Comparison of ENCODE assay signal across 36 cellular contexts in the genomic region with DNA sequence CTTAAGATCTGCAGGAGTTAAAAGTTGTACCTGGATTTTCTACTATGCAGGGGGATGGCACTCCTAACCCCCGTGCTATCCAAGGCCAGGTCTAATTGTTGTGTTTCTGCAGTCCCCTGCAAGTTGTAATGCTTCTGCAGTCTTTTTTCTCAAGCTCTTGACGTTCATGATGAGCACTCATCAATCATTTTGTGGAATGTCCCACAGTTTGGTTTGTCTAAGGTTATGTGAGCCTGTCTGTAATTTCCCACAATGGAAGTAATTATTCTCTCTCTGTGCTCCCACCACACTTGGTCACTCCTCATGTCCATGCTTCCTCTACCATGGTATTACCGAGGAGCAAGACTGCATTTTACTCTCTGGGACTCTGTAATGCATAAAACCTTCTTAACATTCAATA.
"Had no signal": no experiment of that assay in that cellular context is flagged by ENCODE, and none has a peak within 500 bp of the region (broad histone marks: within the 10 kb centered on the region; RNA-seq: fewer than 3 reads in every experiment).

No MANE protein-coding gene starts in this region.

- H3K27ac ChIP-seq: adrenal gland, body of pancreas, brain microvascular endothelial cell, breast epithelium, VCaP had no signal

- ATAC-seq: activated CD8-positive, alpha-beta T cell treated with anti-CD3 and anti-CD28 coated beads for 36 hours; activated naive CD4-positive, alpha-beta T cell treated with anti-CD3 and anti-CD28 coated beads, Interleukin-2, amount 50 U/mL, for 72 hours; activated T-cell treated with anti-CD3 and anti-CD28 coated beads, Interleukin-2, amount 50 U/mL, for 4 hours; activated T-cell treated with anti-CD3 and anti-CD28 coated beads, Interleukin-2, amount 50 U/mL, for 72 hours; activated T-helper 17 cell treated with anti-CD3 and anti-CD28 coated beads, Interleukin-2, amount 50 U/mL, for 72 hours; body of pancreas had no signal

- H3K4me1 Mint-ChIP-seq: activated B cell treated with CpG ODN at 0.5 μM for 24 hours; activated naive CD8-positive, alpha-beta T cell treated with anti-CD3 and anti-CD28 coated beads for 36 hours; activated T-helper 17 cell treated with anti-CD3 and anti-CD28 coated beads, Interleukin-2, amount 50 U/mL, for 72 hours had no signal

- H3K36me3 ChIP-seq: adrenal gland, brain microvascular endothelial cell, breast epithelium had no signal

- H3K4me3 Mint-ChIP-seq: activated B cell treated with CpG ODN at 0.5 μM for 24 hours; activated CD4-positive, alpha-beta memory T cell treated with anti-CD3 and anti-CD28 coated beads for 36 hours; activated CD8-positive, alpha-beta T cell treated with anti-CD3 and anti-CD28 coated beads for 36 hours; activated naive CD4-positive, alpha-beta T cell treated with anti-CD3 and anti-CD28 coated beads for 36 hours; activated naive CD8-positive, alpha-beta T cell treated with anti-CD3 and anti-CD28 coated beads for 36 hours; activated T-cell treated with anti-CD3 and anti-CD28 coated beads, Interleukin-2, amount 50 U/mL, for 4 hours; activated T-cell treated with anti-CD3 and anti-CD28 coated beads, Interleukin-2, amount 50 U/mL, for 72 hours; activated T-helper 1 cell treated with anti-CD3 and anti-CD28 coated beads, Interleukin-12 subunit alpha, Interleukin-12 subunit beta, Interleukin-2, Interleukin-4 antibody, amounts not matched to agents 30 ng/mL and 10 ng/mL and 1 ng/mL, durations not matched to agents 14 hours and 24 hours and 36 hours; activated T-helper 17 cell treated with anti-CD3 and anti-CD28 coated beads, Interleukin-2, amount 50 U/mL, for 72 hours; T-helper 1 cell treated with Interleukin-12 subunit alpha and Interleukin-12 subunit beta and Interleukin-4 antibody, amounts not matched to agents 30 μg/mL and 1 μg/mL, for 36 hours; T-helper 2 cell treated with Interferon-gamma antibody and Interleukin-4, amounts not matched to agents 5 μg/mL and 100 μg/mL, for 36 hours had no signal

- H3K27ac Mint-ChIP-seq: activated B cell treated with CpG ODN at 0.5 μM for 24 hours; activated CD4-positive, alpha-beta memory T cell treated with anti-CD3 and anti-CD28 coated beads for 36 hours; activated CD8-positive, alpha-beta T cell treated with anti-CD3 and anti-CD28 coated beads for 36 hours; activated naive CD4-positive, alpha-beta T cell treated with anti-CD3 and anti-CD28 coated beads for 36 hours; activated naive CD8-positive, alpha-beta T cell treated with anti-CD3 and anti-CD28 coated beads for 36 hours; activated T-cell treated with anti-CD3 and anti-CD28 coated beads, Interleukin-2, amount 50 U/mL, for 72 hours; activated T-helper 1 cell treated with anti-CD3 and anti-CD28 coated beads, Interleukin-12 subunit alpha, Interleukin-12 subunit beta, Interleukin-2, Interleukin-4 antibody, amounts not matched to agents 30 ng/mL and 10 ng/mL and 1 ng/mL, durations not matched to agents 14 hours and 24 hours and 36 hours; activated T-helper 17 cell treated with anti-CD3 and anti-CD28 coated beads, Interleukin-2, amount 50 U/mL, for 72 hours; T-helper 1 cell treated with Interleukin-12 subunit alpha and Interleukin-12 subunit beta and Interleukin-4 antibody, amounts not matched to agents 30 μg/mL and 1 μg/mL, for 36 hours; T-helper 2 cell treated with Interferon-gamma antibody and Interleukin-4, amounts not matched to agents 5 μg/mL and 100 μg/mL, for 36 hours had no signal

- H3K36me3 Mint-ChIP-seq: activated CD4-positive, alpha-beta memory T cell treated with anti-CD3 and anti-CD28 coated beads for 36 hours; activated naive CD4-positive, alpha-beta T cell treated with anti-CD3 and anti-CD28 coated beads, Interleukin-2, amount 50 U/mL, for 72 hours; activated naive CD8-positive, alpha-beta T cell treated with anti-CD3 and anti-CD28 coated beads for 36 hours had no signal

- H3K4me3 ChIP-seq: adrenal gland, body of pancreas, breast epithelium had no signal

- DNase-seq: activated B cell treated with CpG ODN at 0.5 μM for 24 hours; activated CD4-positive, alpha-beta memory T cell treated with anti-CD3 and anti-CD28 coated beads for 36 hours; activated CD4-positive, alpha-beta T cell treated with anti-CD3 and anti-CD28 coated beads for 48 hours; activated CD4-positive, alpha-beta T cell treated with anti-CD3 and anti-CD28 coated beads, Interleukin-2, amount 50 U/mL, for 1 hour; activated CD4-positive, alpha-beta T cell treated with anti-CD3 and anti-CD28 coated beads, Interleukin-2, amount 50 U/mL, for 4 hours; activated CD4-positive, CD25-positive, alpha-beta regulatory T cell treated with anti-CD3 and anti-CD28 coated beads, Interleukin-2, amount 50 U/mL, for 72 hours; activated CD8-positive, alpha-beta memory T cell treated with anti-CD3 and anti-CD28 coated beads, Interleukin-2, amount 50 U/mL, for 4 hours; activated CD8-positive, alpha-beta T cell treated with anti-CD3 and anti-CD28 coated beads for 36 hours; activated effector memory CD4-positive, alpha-beta T cell treated with anti-CD3 and anti-CD28 coated beads, Interleukin-2, amount 50 U/mL, for 16 hours; activated gamma-delta T cell treated with Interleukin-2 at 50 U/mL for 16 hours; activated naive CD4-positive, alpha-beta T cell; activated naive CD4-positive, alpha-beta T cell treated with anti-CD3 and anti-CD28 coated beads for 36 hours; activated naive CD4-positive, alpha-beta T cell treated with anti-CD3 and anti-CD28 coated beads, Interleukin-2, amount 50 U/mL, for 16 hours; activated naive CD8-positive, alpha-beta T cell treated with anti-CD3 and anti-CD28 coated beads for 36 hours; activated T-cell treated with anti-CD3 and anti-CD28 coated beads for 4 hours; activated T-cell treated with anti-CD3 and anti-CD28 coated beads, Interleukin-2, amount 50 U/mL, for 1 hour; activated T-cell treated with anti-CD3 and anti-CD28 coated beads, Interleukin-2, amount 50 U/mL, for 4 hours; activated T-cell treated with anti-CD3 and anti-CD28 coated beads, Interleukin-2, amount 50 U/mL, for 72 hours; adrenal gland; amniotic stem cell; aorta; body of pancreas; brain microvascular endothelial cell; central memory CD4-positive, alpha-beta T cell; T-helper 1 cell; T-helper 2 cell; T-helper 9 cell had no signal

- H3K4me1 ChIP-seq: adrenal gland, breast epithelium had no signal

- H3K9me3 Mint-ChIP-seq: activated B cell treated with CpG ODN at 0.5 μM for 24 hours; activated CD4-positive, alpha-beta memory T cell treated with anti-CD3 and anti-CD28 coated beads for 36 hours; activated CD8-positive, alpha-beta T cell treated with anti-CD3 and anti-CD28 coated beads for 36 hours; activated naive CD4-positive, alpha-beta T cell treated with anti-CD3 and anti-CD28 coated beads for 36 hours; activated naive CD8-positive, alpha-beta T cell treated with anti-CD3 and anti-CD28 coated beads for 36 hours; activated T-cell treated with anti-CD3 and anti-CD28 coated beads, Interleukin-2, amount 50 U/mL, for 4 hours; activated T-cell treated with anti-CD3 and anti-CD28 coated beads, Interleukin-2, amount 50 U/mL, for 72 hours; activated T-helper 1 cell treated with anti-CD3 and anti-CD28 coated beads, Interleukin-12 subunit alpha, Interleukin-12 subunit beta, Interleukin-2, Interleukin-4 antibody, amounts not matched to agents 30 ng/mL and 10 ng/mL and 1 ng/mL, durations not matched to agents 14 hours and 24 hours and 36 hours; T-helper 1 cell treated with Interleukin-12 subunit alpha and Interleukin-12 subunit beta and Interleukin-4 antibody, amounts not matched to agents 30 μg/mL and 1 μg/mL, for 36 hours; T-helper 2 cell treated with Interferon-gamma antibody and Interleukin-4, amounts not matched to agents 5 μg/mL and 100 μg/mL, for 36 hours had no signal

- H3K9me3 ChIP-seq: adrenal gland, body of pancreas, breast epithelium had no signal

- H3K27me3 ChIP-seq: body of pancreas, brain microvascular endothelial cell, breast epithelium had no signal

- H3K27me3 Mint-ChIP-seq: activated B cell treated with CpG ODN at 0.5 μM for 24 hours; activated CD4-positive, alpha-beta memory T cell treated with anti-CD3 and anti-CD28 coated beads for 36 hours; activated CD8-positive, alpha-beta T cell treated with anti-CD3 and anti-CD28 coated beads for 36 hours; activated naive CD8-positive, alpha-beta T cell treated with anti-CD3 and anti-CD28 coated beads for 36 hours had no signal

- FAIRE-seq: astrocyte, TTC549 had no signal
